ENCODE assay signal across 1 cellular context in the genomic region with DNA sequence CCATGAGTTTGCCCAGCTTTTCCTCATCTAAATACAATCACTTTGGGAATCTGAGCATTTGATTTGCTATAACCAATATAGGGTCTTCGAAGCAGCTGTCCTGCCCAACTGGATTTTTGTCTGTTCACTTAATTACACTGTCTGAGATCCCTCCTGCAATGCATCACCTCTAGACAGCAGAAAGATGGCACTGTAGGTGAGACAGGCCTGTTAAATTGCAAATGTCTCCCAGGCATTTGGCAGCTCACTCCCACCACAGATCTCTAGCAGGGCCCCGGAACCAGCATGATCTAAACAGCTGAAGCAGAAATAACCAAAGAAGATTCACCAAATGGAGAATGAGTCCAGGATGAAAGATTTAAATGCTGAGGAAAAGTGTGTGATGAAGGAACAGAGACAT.
TF ChIP-seq lines count a peak whose summit lies in the region.

No MANE protein-coding gene starts in this region.

TF ChIP-seq in H1, 55 proteins besides CTCF, POLR2A, EP300 and RAD21:
- TF ChIP-seq TBP (IDR thresholded peaks at IDR 0.05; ENCODE audit: low read depth, low read length) (no peak), JUN (IDR thresholded peaks at IDR 0.05; ENCODE audit: low read depth, low read length) (no peak), EZH2 (IDR thresholded peaks at IDR 0.05; ENCODE audit: low read depth, low read length, severe bottlenecking) (no peak), KDM4A (IDR thresholded peaks at IDR 0.05; ENCODE audit: low read depth, low read length, severe bottlenecking) (no peak), CBX5 (IDR thresholded peaks at IDR 0.05; ENCODE audit: low read depth, low read length) (no peak), YY1 (IDR thresholded peaks at IDR 0.05; ENCODE audit: low read depth, low read length) (no peak), SUZ12 (IDR thresholded peaks at IDR 0.05; ENCODE audit: low read length) (no peak), BACH1 (IDR thresholded peaks at IDR 0.05; ENCODE audit: low read length) (no peak), TAF7 (optimal IDR thresholded peaks at IDR 0.05; ENCODE audit: borderline replicate concordance, low read depth, low read length) (no peak), TEAD4 (IDR thresholded peaks at IDR 0.05; ENCODE audit: low read depth, low read length) (no peak), CREB1 (IDR thresholded peaks at IDR 0.05) (no peak), ASH2L (IDR thresholded peaks at IDR 0.05; ENCODE audit: low read length) (no peak), HDAC6 (IDR thresholded peaks at IDR 0.05; ENCODE audit: low read depth, low read length) (no peak)
- TF ChIP-seq, protein P1, sequence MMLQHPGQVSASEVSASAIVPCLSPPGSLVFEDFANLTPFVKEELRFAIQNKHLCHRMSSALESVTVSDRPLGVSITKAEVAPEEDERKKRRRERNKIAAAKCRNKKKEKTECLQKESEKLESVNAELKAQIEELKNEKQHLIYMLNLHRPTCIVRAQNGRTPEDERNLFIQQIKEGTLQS (IDR thresholded peaks at IDR 0.05; ENCODE audit: insufficient read depth, low read depth, low read length) = no peak
